ENCODE assay signal across 7 cellular contexts in the genomic region with DNA sequence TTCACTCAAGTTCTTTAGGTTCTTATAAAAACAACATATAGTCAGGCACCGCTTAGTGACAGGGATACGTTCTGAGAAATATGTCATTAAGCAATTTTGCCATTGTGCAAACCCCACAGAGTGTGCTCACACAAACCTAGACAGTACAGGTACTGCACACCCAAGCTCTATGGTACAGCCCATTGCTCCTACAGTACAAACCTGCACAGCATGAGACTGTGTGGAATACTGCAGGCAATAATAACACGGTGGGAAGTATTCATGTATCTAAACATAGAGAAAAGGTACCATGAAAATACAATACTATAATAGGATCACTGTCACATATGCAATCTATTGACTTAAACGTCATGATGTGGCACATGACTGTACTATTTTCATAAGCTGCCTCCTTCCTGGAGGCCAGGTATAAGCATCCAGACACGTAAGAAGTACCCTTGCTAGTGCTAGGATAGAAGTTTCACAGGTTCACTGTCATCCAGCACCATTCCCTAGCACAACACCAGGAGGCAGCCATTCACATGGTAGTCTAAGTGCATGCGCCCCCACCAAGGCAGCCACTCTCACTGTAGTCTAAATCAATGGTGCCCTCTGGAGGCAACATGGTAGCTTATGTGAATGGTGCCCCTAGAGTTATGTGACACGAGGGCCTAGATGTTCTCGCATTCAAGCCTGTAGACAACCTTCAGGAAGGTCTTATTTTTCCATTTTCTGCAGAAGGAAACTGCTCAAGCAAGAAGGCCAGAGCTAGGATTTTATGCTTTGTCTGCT.
DNase-seq lines count a peak whose midpoint lies in the region; ATAC-seq, FAIRE-seq and TF ChIP-seq lines count a peak whose summit lies in the region.

No MANE protein-coding gene starts in this region.

- H3K9me3 ChIP-seq in right lobe of liver (no peaks in the 10 kb centered on the region), vagina (no peaks in the 10 kb centered on the region)

- H3K27ac ChIP-seq in right lobe of liver (no peak overlapping the region), vagina (no peak overlapping the region)

- peak overlapping the region; percentile 25; the same call in 1 of the 2 replicates for H3K27ac Mint-ChIP-seq in WTC11

- no peak overlapping the region for H3K4me3 Mint-ChIP-seq in WTC11

- POLR2A ChIA-PET in WTC11 (lab: Charles Lee) = no interaction called here

- H3K27me3 Mint-ChIP-seq in WTC11 (ENCODE audit: low read depth) = no peaks in the 10 kb centered on the region

- ATAC-seq in WTC11 (no peak), right lobe of liver (peak; percentile 69 to 79 (median 72)), GM18519 (IDR thresholded peaks at IDR 0.05; ENCODE audit: low FRiP score, unreplicated experiment) (no peak)

- H3K27me3 ChIP-seq in right lobe of liver = no peaks in the 10 kb centered on the region
- H3K27me3 ChIP-seq in vagina = no peaks in the 10 kb centered on the region

- intact Hi-C loops in right lobe of liver (cut with DNase I) (no loop called here), vagina (cut with DNase I) (no loop called here)

- H3K4me1 Mint-ChIP-seq in WTC11 = peaks cover 31% of the 10 kb centered on the region

- H3K4me1 ChIP-seq in right lobe of liver (no peaks in the 10 kb centered on the region), vagina (no peaks in the 10 kb centered on the region)

- 59% methylated on average over 8 of the region's 8 CpGs for WGBS in right lobe of liver (ENCODE audit: insufficient coverage, low coverage, low lambda C conversion rate, missing lambda C conversion rate)

- no peak for FAIRE-seq in HTR-8/SVneo (lab: Jason Lieb, UNC)

- TF ChIP-seq CTCF in WTC11 (IDR thresholded peaks at IDR 0.05) (no peak), right lobe of liver (IDR thresholded peaks at IDR 0.05) (peak; percentile 29 to 47 (median 42)), vagina (IDR thresholded peaks at IDR 0.05) (no peak)

- H3K36me3 ChIP-seq in right lobe of liver (no peaks in the 10 kb centered on the region), vagina (no peaks in the 10 kb centered on the region)

- H3K36me3 Mint-ChIP-seq in WTC11 = no peaks in the 10 kb centered on the region

- CTCF ChIA-PET in WTC11 (lab: Charles Lee) = interaction anchor here (0.7 to 8.7 kb wide), 7 partner anchors 18 to 161 kb away, joined by 3 to 82 read pairs (median 3); no protein-coding TSS in a partner anchor

- DNase-seq in GF-D8 (lab: John Stamatoyannopoulos, UW) (peak; percentile 20), HTR-8/SVneo (ENCODE audit: insufficient read length, low spot score) (peak; percentile 22), WTC11 (ENCODE audit: low spot score) (no peak), right lobe of liver (peak in 1 of 3 donors; percentile 47), C1 segment of cervical spinal cord (lab: John Stamatoyannopoulos, UW) (no peak), vagina (ENCODE audit: extremely low spot score in 2 of 2) (no peak)

- no peaks in the 10 kb centered on the region for H3K9me3 Mint-ChIP-seq in WTC11

- H3K4me3 ChIP-seq in right lobe of liver (no peak overlapping the region), vagina (no peak overlapping the region)

- TF ChIP-seq POLR2A in right lobe of liver (IDR thresholded peaks at IDR 0.05) (no peak), vagina (IDR thresholded peaks at IDR 0.05) (no peak)

TF ChIP-seq in WTC11, 78 proteins besides CTCF, POLR2A, EP300 and RAD21:
- TF ChIP-seq GTF2I (CRISPR knock-in tag; conservative IDR thresholded peaks at IDR 0.05) (0 out of 2 replicates have a peak, but pooled peaks have one; percentile 42), TEAD4 (CRISPR knock-in tag; IDR thresholded peaks at IDR 0.05) (no peak)

Comparison
In these comparisons a context has a peak if more than half of its experiments do, and no peak if none do; other contexts are left out.
1. DNase-seq: peak in GF-D8 (single experiment) and HTR-8/SVneo (single experiment); none in WTC11 (single experiment), C1 segment of cervical spinal cord (0 of 14) and vagina (0 of 2).
2. ATAC-seq: peak in right lobe of liver (4 of 4); none in WTC11 (single experiment) and GM18519 (single experiment).
3. CTCF ChIP-seq: peak in right lobe of liver (4 of 4); none in WTC11 (single experiment) and vagina (0 of 3).